ENCODE assay signal across 22 cellular contexts in the genomic region with DNA sequence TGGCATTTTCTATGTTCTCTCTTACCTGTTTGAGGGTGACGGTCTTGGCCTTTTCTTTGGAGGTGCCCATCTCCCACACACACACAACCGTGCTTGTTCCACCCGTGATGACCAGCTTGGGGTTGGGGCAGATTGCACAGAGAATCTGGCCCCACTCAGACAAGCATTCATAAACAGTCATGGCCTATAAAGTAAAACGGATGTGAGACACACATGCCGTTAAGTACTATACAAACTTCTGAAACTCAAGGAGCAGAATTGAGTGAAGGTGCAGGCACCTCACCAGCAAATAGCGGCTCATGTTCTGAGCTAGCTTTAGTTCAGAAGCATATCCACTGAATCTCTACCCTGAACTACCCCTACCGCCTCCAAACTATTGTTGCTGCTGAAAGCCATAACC.
DNase-seq lines count a peak whose midpoint lies in the region; ATAC-seq and TF ChIP-seq lines count a peak whose summit lies in the region.
"Had no signal": no experiment of that assay in that cellular context is flagged by ENCODE, and none has a peak within 500 bp of the region (broad histone marks: within the 10 kb centered on the region; RNA-seq: fewer than 3 reads in every experiment).

No MANE protein-coding gene starts in this region.

- no peak overlapping the region for H2BK5ac ChIP-seq in trophoblast cell (ENCODE audit: low read depth, low read length, poor library complexity)

- no peak overlapping the region for H3K9ac ChIP-seq in trophoblast cell (ENCODE audit: low read length)

- TF ChIP-seq CTCF in NB4 (IDR thresholded peaks at IDR 0.05; ENCODE audit: low read depth, low read length) (no peak), chondrocyte (IDR thresholded peaks at IDR 0.05) (no peak), foreskin keratinocyte (conservative IDR thresholded peaks at IDR 0.05) (no peak)

- H2BK120ac ChIP-seq in trophoblast cell (ENCODE audit: insufficient read depth, low read length, poor library complexity), result no peak overlapping the region

- no peak overlapping the region for H2AK5ac ChIP-seq in trophoblast cell (ENCODE audit: low read length)

- peak; percentile 23 for DNase-seq in Daoy (ENCODE audit: low read depth)
- peak; percentile 48 for DNase-seq in NB4 (ENCODE audit: low read depth)
- DNase-seq in chondrocyte (ENCODE audit: low spot score), result no peak
- DNase-seq in trophoblast cell, result no peak
- no peak for DNase-seq in NCI-H2196 (lab: John Stamatoyannopoulos, UW; ENCODE audit: unreplicated experiment)
- DNase-seq in foreskin keratinocyte, result no peak
- DNase-seq in HUDEP-2 (lab: John Stamatoyannopoulos, UW; ENCODE audit: unreplicated experiment in 76 of 76), result no peak
- DNase-seq: activated CD4-positive, alpha-beta T cell treated with anti-CD3 and anti-CD28 coated beads for 4 hours; activated T-cell treated with anti-CD3 and anti-CD28 coated beads, Interleukin-2, amount 50 U/mL, for 24 hours; H7; heart right ventricle; NCI-H1930; SHP77 treated with DMSO at 0.1 percent for 48 hours; stimulated activated CD4-positive, alpha-beta T cell treated with anti-CD3 and anti-CD28 coated beads, Interleukin-15, amount 100 ng/mL, for 24 hours; stimulated activated naive CD8-positive, alpha-beta T cell treated with anti-CD3 and anti-CD28 coated beads, Interleukin-15, amount 100 ng/mL, for 72 hours had no signal

- no peak overlapping the region for H3K4me3 Mint-ChIP-seq in chondrocyte (ENCODE audit: unreplicated experiment)
- H3K4me3 Mint-ChIP-seq: activated naive CD4-positive, alpha-beta T cell treated with anti-CD3 and anti-CD28 coated beads, Interleukin-2, amount 50 U/mL, for 24 hours; activated T-cell treated with anti-CD3 and anti-CD28 coated beads, Interleukin-2, amount 50 U/mL, for 24 hours; memory B cell; natural killer cell treated with Interleukin-12 subunit alpha and Interleukin-12 subunit beta and Interleukin-15 and Interleukin-18, amount 100 ng/mL, for 72 hours; stimulated activated naive CD8-positive, alpha-beta T cell treated with anti-CD3 and anti-CD28 coated beads, Interleukin-15, amount 100 ng/mL, for 72 hours had no signal

- H2BK12ac ChIP-seq in trophoblast cell (ENCODE audit: low read length), result no peak overlapping the region

- no peaks in the 10 kb centered on the region for H3K9me3 ChIP-seq in trophoblast cell (ENCODE audit: insufficient read depth, low read depth, low read length)
- H3K9me3 ChIP-seq: body of pancreas, heart right ventricle, MG63 had no signal

- H3K23ac ChIP-seq in trophoblast cell (ENCODE audit: low read length), result no peak overlapping the region

- TF ChIP-seq POLR2A in NB4 (IDR thresholded peaks at IDR 0.05; ENCODE audit: extremely low read depth, insufficient read length), result no peak

- H3K27me3 Mint-ChIP-seq in chondrocyte (ENCODE audit: low read depth), result no peaks in the 10 kb centered on the region
- H3K27me3 Mint-ChIP-seq: activated naive CD4-positive, alpha-beta T cell treated with anti-CD3 and anti-CD28 coated beads, Interleukin-2, amount 50 U/mL, for 24 hours; natural killer cell treated with Interleukin-12 subunit alpha and Interleukin-12 subunit beta and Interleukin-15 and Interleukin-18, amount 100 ng/mL, for 72 hours had no signal

- no peak overlapping the region for H4K12ac ChIP-seq in trophoblast cell (ENCODE audit: low read depth, low read length)

- peaks cover 19% of the 10 kb centered on the region for H3K36me3 Mint-ChIP-seq in chondrocyte (ENCODE audit: low read depth)
- H3K36me3 Mint-ChIP-seq: activated naive CD4-positive, alpha-beta T cell treated with anti-CD3 and anti-CD28 coated beads, Interleukin-2, amount 50 U/mL, for 24 hours; memory B cell; natural killer cell treated with Interleukin-12 subunit alpha and Interleukin-12 subunit beta and Interleukin-15 and Interleukin-18, amount 100 ng/mL, for 72 hours had no signal

- H3K4ac ChIP-seq in trophoblast cell (ENCODE audit: low read depth, low read length), result no peak overlapping the region

- no peak overlapping the region for H4K8ac ChIP-seq in trophoblast cell (ENCODE audit: low read depth, low read length)

- H3K4me3 ChIP-seq in NB4 (ENCODE audit: low read depth, low read length) (peak overlapping the region; percentile 44), trophoblast cell (ENCODE audit: low read depth, low read length) (no peak overlapping the region)
- H3K4me3 ChIP-seq: body of pancreas, dorsolateral prefrontal cortex, heart right ventricle had no signal

- H2AFZ ChIP-seq in trophoblast cell (ENCODE audit: insufficient read depth, low read length, poor library complexity), result no peak overlapping the region

- H3K4me2 ChIP-seq in trophoblast cell (ENCODE audit: low read length), result peak overlapping the region; percentile 45

- peaks cover 42% of the 10 kb centered on the region for H3K4me1 Mint-ChIP-seq in chondrocyte (ENCODE audit: low read depth)
- H3K4me1 Mint-ChIP-seq: activated naive CD4-positive, alpha-beta T cell treated with anti-CD3 and anti-CD28 coated beads, Interleukin-2, amount 50 U/mL, for 24 hours; memory B cell; stimulated activated naive CD8-positive, alpha-beta T cell treated with anti-CD3 and anti-CD28 coated beads, Interleukin-15, amount 100 ng/mL, for 72 hours had no signal

- ATAC-seq in HG03280 (IDR thresholded peaks at IDR 0.05; ENCODE audit: unreplicated experiment) (no peak), foreskin keratinocyte (no peak)
- ATAC-seq: natural killer cell treated with Interleukin-12 subunit alpha and Interleukin-12 subunit beta and Interleukin-15 and Interleukin-18, amount 100 ng/mL, for 72 hours had no signal

- no peak overlapping the region for H3K18ac ChIP-seq in trophoblast cell (ENCODE audit: low read length)

- peak overlapping the region; percentile 80 for H3K27ac ChIP-seq in trophoblast cell (ENCODE audit: low read depth, low read length)
- no peak overlapping the region for H3K27ac ChIP-seq in foreskin keratinocyte
- H3K27ac ChIP-seq: body of pancreas had no signal

- peaks cover 4 to 15% of the 10 kb centered on the region in 2 experiments for H3K4me1 ChIP-seq in trophoblast cell (ENCODE audit: control insufficient read depth in 1 of 2, insufficient read depth in 2 of 2, low read length in 2 of 2)
- peaks cover 30% of the 10 kb centered on the region for H3K4me1 ChIP-seq in foreskin keratinocyte
- H3K4me1 ChIP-seq: body of pancreas had no signal

- H4K91ac ChIP-seq in trophoblast cell (ENCODE audit: low read depth, low read length), result no peak overlapping the region

- H3K27me3 ChIP-seq in trophoblast cell (ENCODE audit: insufficient read depth, low read length), result no peaks in the 10 kb centered on the region
- H3K27me3 ChIP-seq in foreskin keratinocyte, result no peaks in the 10 kb centered on the region
- H3K27me3 ChIP-seq: body of pancreas, dorsolateral prefrontal cortex, heart right ventricle, MG63 had no signal

- H3K79me1 ChIP-seq in trophoblast cell (ENCODE audit: low read length), result peaks cover 4% of the 10 kb centered on the region

- H3K14ac ChIP-seq in trophoblast cell (ENCODE audit: low read length), result no peak overlapping the region

- H3K79me2 ChIP-seq in trophoblast cell (ENCODE audit: control insufficient read depth, insufficient read depth, low read length, poor library complexity), result peaks cover 2% of the 10 kb centered on the region

- H3K9me3 Mint-ChIP-seq in chondrocyte (ENCODE audit: low read depth), result no peaks in the 10 kb centered on the region
- H3K9me3 Mint-ChIP-seq: activated naive CD4-positive, alpha-beta T cell treated with anti-CD3 and anti-CD28 coated beads, Interleukin-2, amount 50 U/mL, for 24 hours; activated T-cell treated with anti-CD3 and anti-CD28 coated beads, Interleukin-2, amount 50 U/mL, for 24 hours; memory B cell; stimulated activated naive CD8-positive, alpha-beta T cell treated with anti-CD3 and anti-CD28 coated beads, Interleukin-15, amount 100 ng/mL, for 72 hours had no signal

- no CpG with 5 or more reads among the region's 7 CpGs for WGBS in trophoblast cell (ENCODE audit: extremely low coverage, insufficient coverage, insufficient read length)

- H3K36me3 ChIP-seq in trophoblast cell (ENCODE audit: control insufficient read depth in 1 of 2, insufficient read depth in 2 of 2, low read length in 2 of 2), result peaks cover 17 to 31% of the 10 kb centered on the region in 2 experiments

- peak overlapping the region; percentile 83 for H3K27ac Mint-ChIP-seq in chondrocyte (ENCODE audit: unreplicated experiment)
- H3K27ac Mint-ChIP-seq: activated naive CD4-positive, alpha-beta T cell treated with anti-CD3 and anti-CD28 coated beads, Interleukin-2, amount 50 U/mL, for 24 hours; activated T-cell treated with anti-CD3 and anti-CD28 coated beads, Interleukin-2, amount 50 U/mL, for 24 hours; memory B cell; natural killer cell treated with Interleukin-12 subunit alpha and Interleukin-12 subunit beta and Interleukin-15 and Interleukin-18, amount 100 ng/mL, for 72 hours; stimulated activated naive CD8-positive, alpha-beta T cell treated with anti-CD3 and anti-CD28 coated beads, Interleukin-15, amount 100 ng/mL, for 72 hours had no signal

Comparison
In these comparisons a context has a peak if more than half of its experiments do, and no peak if none do; other contexts are left out.
1. DNase-seq: peak in Daoy (single experiment) and NB4 (single experiment); none in chondrocyte (single experiment), trophoblast cell (0 of 2), NCI-H2196 (single experiment), foreskin keratinocyte (0 of 2) and HUDEP-2 (0 of 76).